In genomic region chr2:240917009-240917683, GRCh38 we compare ENCODE assay signal across 17 cellular contexts. TPM values are rescaled to one million over a fixed set of nuclear protein-coding genes. Genes with fewer than 3 reads are reported as not detected.
DNase-seq lines count a peak whose midpoint lies in the region; ATAC-seq, FAIRE-seq and TF ChIP-seq lines count a peak whose summit lies in the region.
"Had no signal": no experiment of that assay in that cellular context is flagged by ENCODE, and none has a peak within 500 bp of the region (broad histone marks: within the 10 kb centered on the region; RNA-seq: fewer than 3 reads in every experiment).

No MANE protein-coding gene starts in this region.

- peak overlapping the region; percentile 95 for H4K91ac ChIP-seq in IMR-90 (ENCODE audit: insufficient read depth, low read depth, low read length)
- H4K91ac ChIP-seq in neuronal stem cell (ENCODE audit: low read depth, low read length, poor library complexity) = no peak overlapping the region

- in situ Hi-C loops in IMR-90 (cut with MboI; ENCODE audit: low sequenced_read_pairs) = loop anchor here (5.0 kb wide), 1 partner anchor 70 kb away; no protein-coding TSS in a partner anchor
- in situ Hi-C loops in brain microvascular endothelial cell (cut with HindIII; ENCODE audit: low pct_ligation_motif_present, low sequenced_read_pairs) = no loop called here

- H3K4me3 ChIP-seq in A549 = peak overlapping the region; percentile 27; the same call in 1 of the 3 replicates
- H3K4me3 ChIP-seq in IMR-90 (ENCODE audit: insufficient read depth, low read depth, low read length) = no peak overlapping the region
- H3K4me3 ChIP-seq in neuronal stem cell (ENCODE audit: low read length in 2 of 2) = no peak overlapping the region
- no peak overlapping the region for H3K4me3 ChIP-seq in brain microvascular endothelial cell (ENCODE audit: low read depth, low read length)
- H3K4me3 ChIP-seq: HAP-1 had no signal

- H3K23ac ChIP-seq in IMR-90 (ENCODE audit: low read depth, low read length) (no peak overlapping the region), neuronal stem cell (ENCODE audit: low read depth, low read length, poor library complexity) (no peak overlapping the region)

- no TSS peak for BruUV-seq in IMR-90 (replicated peaks; lab: Mats Ljungman, UMichigan)

- H2BK20ac ChIP-seq in IMR-90 (ENCODE audit: low read depth, low read length) = peak overlapping the region; percentile 86

- peak overlapping the region; percentile 80 to 90 for H3K27ac ChIP-seq in A549
- H3K27ac ChIP-seq in IMR-90 (ENCODE audit: insufficient read depth, low read length) = peak overlapping the region; percentile 83
- no peak overlapping the region for H3K27ac ChIP-seq in neuronal stem cell (replicated peaks; ENCODE audit: low read length)
- no peak overlapping the region for H3K27ac ChIP-seq in brain microvascular endothelial cell

- TF ChIP-seq RAD21 in A549 (conservative IDR thresholded peaks at IDR 0.05 in 1 of 2, IDR thresholded peaks at IDR 0.05 in 1 of 2) (no peak), IMR-90 (IDR thresholded peaks at IDR 0.05; ENCODE audit: low read length) (no peak)

- no peaks in the 10 kb centered on the region for H3K79me1 ChIP-seq in IMR-90 (ENCODE audit: low read depth in 1 of 2, low read length in 2 of 2)
- peaks cover 2% of the 10 kb centered on the region for H3K79me1 ChIP-seq in neuronal stem cell (ENCODE audit: low read depth, low read length)

- peak overlapping the region; percentile 79 for H2AFZ ChIP-seq in IMR-90 (replicated peaks; ENCODE audit: low read length, poor library complexity)
- no peak overlapping the region for H2AFZ ChIP-seq in neuronal stem cell (ENCODE audit: low read length)

- H3K9me3 ChIP-seq in A549 = no peaks in the 10 kb centered on the region
- H3K9me3 ChIP-seq in IMR-90 (ENCODE audit: control insufficient read depth, insufficient read depth, low read length) = no peaks in the 10 kb centered on the region
- no peaks in the 10 kb centered on the region for H3K9me3 ChIP-seq in neuronal stem cell (replicated peaks in 1 of 2; ENCODE audit: control insufficient read depth in 2 of 2, insufficient read depth in 1 of 2, low read depth in 1 of 2, low read length in 2 of 2)
- H3K9me3 ChIP-seq: HAP-1 had no signal

- H3K9me1 ChIP-seq in IMR-90 (ENCODE audit: insufficient read depth, low read length) = peaks cover 18% of the 10 kb centered on the region

- H4K5ac ChIP-seq in IMR-90 (ENCODE audit: low read depth, low read length) = peak overlapping the region; percentile 84

- H2BK120ac ChIP-seq in IMR-90 (ENCODE audit: low read depth, low read length) = peak overlapping the region; percentile 96
- peak overlapping the region; percentile 41 for H2BK120ac ChIP-seq in neuronal stem cell (ENCODE audit: low read depth, low read length)

- peaks cover 4% of the 10 kb centered on the region for H3K9me3 Mint-ChIP-seq in glutamatergic neuron (ENCODE audit: unreplicated experiment)
- H3K9me3 Mint-ChIP-seq: activated naive CD8-positive, alpha-beta T cell treated with anti-CD3 and anti-CD28 coated beads, Interleukin-2, amount 50 U/mL, for 24 hours; dendritic cell treated with granulocyte-macrophage colony-stimulating factor and Interleukin-4, amounts not matched to agents 40 ng/mL and 50 ng/mL, for 4 days had no signal

- H2BK15ac ChIP-seq in IMR-90 (ENCODE audit: low read depth, low read length) = peak overlapping the region; percentile 28; the same call in 1 of the 3 replicates
- H2BK15ac ChIP-seq in neuronal stem cell (ENCODE audit: low read length) = peak overlapping the region; percentile 81

- intact Hi-C loops in IMR-90 (cut with micrococcal nuclease) = no loop called here

- H3K36me3 ChIP-seq in IMR-90 (ENCODE audit: control insufficient read depth, insufficient read depth, low read length) (no peaks in the 10 kb centered on the region), neuronal stem cell (replicated peaks in 1 of 2; ENCODE audit: control insufficient read depth in 2 of 2, insufficient read depth in 2 of 2, low read length in 2 of 2) (no peaks in the 10 kb centered on the region), brain microvascular endothelial cell (replicated peaks) (no peaks in the 10 kb centered on the region)
- H3K36me3 ChIP-seq: HAP-1 had no signal

- POLR2A ChIA-PET in A549 (lab: Yijun Ruan, JAX) (no interaction called here), IMR-90 (lab: Charles Lee; ENCODE audit: unreplicated experiment) (no interaction called here)

- H3K4me1 ChIP-seq in A549 (peaks cover 53% of the 10 kb centered on the region), IMR-90 (ENCODE audit: control insufficient read depth, insufficient read depth, low read length) (peaks cover 54% of the 10 kb centered on the region), neuronal stem cell (ENCODE audit: control insufficient read depth in 2 of 2, insufficient read depth in 1 of 2, low read depth in 1 of 2, low read length in 2 of 2) (peaks cover 3 to 6% of the 10 kb centered on the region in 2 donors)
- H3K4me1 ChIP-seq: HAP-1 had no signal

- TF ChIP-seq CTCF in A549 (IDR thresholded peaks at IDR 0.05) (no peak), IMR-90 (conservative IDR thresholded peaks at IDR 0.05; ENCODE audit: low read depth, low read length) (no peak), glutamatergic neuron (IDR thresholded peaks at IDR 0.05; ENCODE audit: partially characterized antibody, unreplicated experiment) (no peak), brain microvascular endothelial cell (IDR thresholded peaks at IDR 0.05; ENCODE audit: low read depth, low read length, missing control alignments) (no peak)

- no peaks in the 10 kb centered on the region for H4K20me1 ChIP-seq in IMR-90 (ENCODE audit: insufficient read depth, low read length)

- no peaks in the 10 kb centered on the region for H3K27me3 ChIP-seq in IMR-90 (ENCODE audit: control insufficient read depth, insufficient read depth, low read length)
- H3K27me3 ChIP-seq in neuronal stem cell (ENCODE audit: control insufficient read depth in 3 of 3, insufficient read depth in 3 of 3, low read depth in 1 of 3, low read length in 3 of 3) = peaks cover 0 to 76% (median 8%) of the 10 kb centered on the region in 3 experiments
- no peaks in the 10 kb centered on the region for H3K27me3 ChIP-seq in brain microvascular endothelial cell (replicated peaks)

- TF ChIP-seq POLR2A in A549 (IDR thresholded peaks at IDR 0.05; ENCODE audit: low read length) = no peak; the same call in 1 of the 2 replicates
- no peak for TF ChIP-seq POLR2A in IMR-90 (IDR thresholded peaks at IDR 0.05; ENCODE audit: low read depth, low read length)

- no peak overlapping the region for H3K56ac ChIP-seq in IMR-90 (ENCODE audit: extremely low read depth, insufficient read depth, low read length)

- 85% methylated on average over 13 of the region's 20 CpGs for WGBS in A549 (ENCODE audit: missing lambda C conversion rate)
- 70% methylated on average over 7 of the region's 20 CpGs; no CpG with 5 or more reads in 1 of the 2 experiments for WGBS in IMR-90 (ENCODE audit: extremely low coverage in 2 of 2, insufficient read length in 1 of 2), 2 experiments
- WGBS in neuronal stem cell (ENCODE audit: extremely low coverage in 2 of 2, insufficient read length in 2 of 2, insufficient replicate concordance in 1 of 2), 2 donors = no CpG with 5 or more reads among the region's 20 CpGs

- no peak for TF ChIP-seq EP300 in A549 (IDR thresholded peaks at IDR 0.05)

- peak overlapping the region; percentile 97 for H3K4ac ChIP-seq in IMR-90 (ENCODE audit: low read depth, low read length)
- peak overlapping the region; percentile 66 for H3K4ac ChIP-seq in neuronal stem cell (ENCODE audit: low read length)

- no peak for FAIRE-seq in A549 (lab: Jason Lieb, UNC)
- FAIRE-seq: TTC549 had no signal

- H2BK5ac ChIP-seq in IMR-90 (ENCODE audit: low read depth, low read length, poor library complexity, severe bottlenecking) = peak overlapping the region; percentile 22
- H2BK5ac ChIP-seq in neuronal stem cell (ENCODE audit: low read length) = no peak overlapping the region

- H2AK5ac ChIP-seq in IMR-90 (ENCODE audit: low read depth, low read length) (peak overlapping the region; percentile 54), neuronal stem cell (ENCODE audit: low read depth, low read length) (peak overlapping the region; percentile 92)

- dilution Hi-C loops in IMR-90 (cut with HindIII; ENCODE audit: low sequenced_read_pairs, unreplicated experiment) = no loop called here

- H3K14ac ChIP-seq in IMR-90 (replicated peaks; ENCODE audit: low read depth, low read length) = peak overlapping the region; percentile 81; the same call in 1 of the 2 replicates
- peak overlapping the region; percentile 71 for H3K14ac ChIP-seq in neuronal stem cell (ENCODE audit: low read length)

- H3K9ac ChIP-seq in IMR-90 (ENCODE audit: low read depth, low read length) = no peak overlapping the region
- no peak overlapping the region for H3K9ac ChIP-seq in neuronal stem cell (ENCODE audit: low read depth, low read length, poor library complexity)

- H3K18ac ChIP-seq in IMR-90 (ENCODE audit: low read depth, low read length) = peak overlapping the region; percentile 73; the same call in 1 of the 2 replicates
- peak overlapping the region; percentile 24 for H3K18ac ChIP-seq in neuronal stem cell (ENCODE audit: low read length)

- no peaks in the 10 kb centered on the region for H3K27me3 Mint-ChIP-seq in glutamatergic neuron (ENCODE audit: unreplicated experiment)
- H3K27me3 Mint-ChIP-seq: activated naive CD8-positive, alpha-beta T cell treated with anti-CD3 and anti-CD28 coated beads, Interleukin-2, amount 50 U/mL, for 24 hours had no signal

- no peaks in the 10 kb centered on the region for H3K36me3 Mint-ChIP-seq in glutamatergic neuron (ENCODE audit: unreplicated experiment)

- peak overlapping the region; percentile 80 for H3K4me2 ChIP-seq in A549
- no peak overlapping the region; the same call in 1 of the 2 replicates for H3K4me2 ChIP-seq in IMR-90 (ENCODE audit: low read depth, low read length)
- H3K4me2 ChIP-seq in neuronal stem cell (ENCODE audit: insufficient read depth, low read length, poor library complexity, severe bottlenecking) = no peak overlapping the region

- H4K8ac ChIP-seq in IMR-90 (ENCODE audit: low read depth in 2 of 2, low read length in 2 of 2) (peak overlapping the region in 1 of 2 experiments; percentile 78; a peak in 3 of 4 replicates), neuronal stem cell (ENCODE audit: low read depth, low read length) (no peak overlapping the region)

- H3K27ac Mint-ChIP-seq in glutamatergic neuron (ENCODE audit: unreplicated experiment) = peak overlapping the region; percentile 55
- H3K27ac Mint-ChIP-seq: activated naive CD8-positive, alpha-beta T cell treated with anti-CD3 and anti-CD28 coated beads, Interleukin-2, amount 50 U/mL, for 24 hours; dendritic cell treated with granulocyte-macrophage colony-stimulating factor and Interleukin-4, amounts not matched to agents 40 ng/mL and 50 ng/mL, for 4 days had no signal

- peak overlapping the region; percentile 69 for H3K4me3 Mint-ChIP-seq in glutamatergic neuron (ENCODE audit: unreplicated experiment)
- H3K4me3 Mint-ChIP-seq: activated naive CD8-positive, alpha-beta T cell treated with anti-CD3 and anti-CD28 coated beads, Interleukin-2, amount 50 U/mL, for 24 hours; dendritic cell treated with granulocyte-macrophage colony-stimulating factor and Interleukin-4, amounts not matched to agents 40 ng/mL and 50 ng/mL, for 4 days had no signal

- no peak for DNase-seq in A549 (ENCODE audit: low read depth in 1 of 2, low spot score in 1 of 2)
- no peak for DNase-seq in IMR-90
- DNase-seq in glutamatergic neuron = peak; percentile 55
- no peak for DNase-seq in neuronal stem cell (ENCODE audit: low spot score)
- DNase-seq in brain microvascular endothelial cell = no peak
- DNase-seq: activated naive CD8-positive, alpha-beta T cell treated with anti-CD3 and anti-CD28 coated beads, Interleukin-2, amount 50 U/mL, for 24 hours; AML-193; NCI-H1417 treated with DMSO at 0.1 percent for 48 hours had no signal

- H3K4me1 Mint-ChIP-seq in glutamatergic neuron (ENCODE audit: low read depth, unreplicated experiment) = peaks cover 3% of the 10 kb centered on the region
- H3K4me1 Mint-ChIP-seq: activated naive CD8-positive, alpha-beta T cell treated with anti-CD3 and anti-CD28 coated beads, Interleukin-2, amount 50 U/mL, for 24 hours had no signal

- CTCF ChIA-PET in A549 (lab: Yijun Ruan, JAX) (interaction anchor here (1.4 to 2.0 kb wide), 3 partner anchors 10 to 73 kb away, joined by 4 to 6 read pairs (median 4); no protein-coding TSS in a partner anchor), IMR-90 (lab: Yijun Ruan, JAX) (no interaction called here)

- H2BK12ac ChIP-seq in neuronal stem cell (ENCODE audit: low read length) = no peak overlapping the region

- peak overlapping the region; percentile 86 for H2AK9ac ChIP-seq in IMR-90 (replicated peaks; ENCODE audit: low read depth, low read length, poor library complexity)

- ATAC-seq in A549 (no peak), IMR-90 (ENCODE audit: low read depth) (no peak), GM18873 (IDR thresholded peaks at IDR 0.05; ENCODE audit: low FRiP score, unreplicated experiment) (no peak), HG03565 (IDR thresholded peaks at IDR 0.05; ENCODE audit: unreplicated experiment) (no peak), GM21367 (IDR thresholded peaks at IDR 0.05; ENCODE audit: unreplicated experiment) (no peak)
- ATAC-seq: activated naive CD8-positive, alpha-beta T cell treated with anti-CD3 and anti-CD28 coated beads, Interleukin-2, amount 50 U/mL, for 24 hours had no signal

RNA-seq across cellular contexts. Expression of gene CROCC2, which starts 11.0 kb away (rescaled TPM):
- polyA plus RNA-seq in A549 (2011; rRNA removed) (not detected in 2 replicates), A549 (2017; fragmentation: RNase III; extraction: RNeasy Plus Mini Kit Qiagen cat#74134 plus additional on column Dnase treatment) (not detected in 3 replicates), IMR-90 (2012; rRNA removed) (not detected in 2 replicates)
- polyA plus RNA-seq in A549 (2012; cell fraction: cytosol; rRNA removed) = not detected in 2 replicates
- 0.01 and 0.04 TPM in 2 replicates for polyA plus RNA-seq in A549 (2012; cell fraction: nucleus; rRNA removed)
- not detected in 2 replicates for polyA minus RNA-seq in A549 (2011; rRNA and poly(A)+ RNA removed)
- total RNA-seq in IMR-90 (2012; rRNA removed) (not detected in 2 replicates), glutamatergic neuron (ENCODE audit: unreplicated experiment) (not detected)
- not detected in 2 replicates for polyA plus RNA-seq in IMR-90 (2012; cell fraction: cytosol; rRNA removed)
- 0.03 and 0.17 TPM in 2 replicates for polyA plus RNA-seq in IMR-90 (2012; cell fraction: nucleus; rRNA removed; ENCODE audit: low replicate concordance)
- not detected for polyA plus RNA-seq in neuronal stem cell (2013, experiment 1 of 2)
- polyA plus RNA-seq in neuronal stem cell (2013, experiment 2 of 2) = not detected
- total RNA-seq: fibroblast of villous mesenchyme, kidney epithelial cell had no signal

RNA-seq across cellular contexts. Expression of gene MAB21L4, which starts 21.2 kb away (rescaled TPM):
- polyA plus RNA-seq in A549 (2011; rRNA removed) (not detected in 2 replicates), A549 (2017; fragmentation: RNase III; extraction: RNeasy Plus Mini Kit Qiagen cat#74134 plus additional on column Dnase treatment) (not detected in 3 replicates), IMR-90 (2012; rRNA removed) (not detected in 2 replicates)
- 0.03 and 0.04 TPM in 2 replicates for polyA plus RNA-seq in A549 (2012; cell fraction: cytosol; rRNA removed)
- polyA plus RNA-seq in A549 (2012; cell fraction: nucleus; rRNA removed) = 0.05 TPM in 1 of 2 replicates, not detected in the other
- not detected in 2 replicates for polyA minus RNA-seq in A549 (2011; rRNA and poly(A)+ RNA removed)
- total RNA-seq in IMR-90 (2012; rRNA removed) (not detected in 2 replicates), glutamatergic neuron (ENCODE audit: unreplicated experiment) (not detected)
- not detected in 2 replicates for polyA plus RNA-seq in IMR-90 (2012; cell fraction: cytosol; rRNA removed)
- 0.02 TPM in 1 of 2 replicates, not detected in the other for polyA plus RNA-seq in IMR-90 (2012; cell fraction: nucleus; rRNA removed; ENCODE audit: low replicate concordance)
- not detected for polyA plus RNA-seq in neuronal stem cell (2013, experiment 1 of 2)
- not detected for polyA plus RNA-seq in neuronal stem cell (2013, experiment 2 of 2)
- total RNA-seq: fibroblast of villous mesenchyme had no signal
- polyA plus RNA-seq: neural cell had no signal

RNA-seq across cellular contexts. Expression of gene AGXT, which starts 48.5 kb away (rescaled TPM):
- polyA plus RNA-seq in A549 (2011; rRNA removed) (not detected in 2 replicates), A549 (2017; fragmentation: RNase III; extraction: RNeasy Plus Mini Kit Qiagen cat#74134 plus additional on column Dnase treatment) (not detected in 3 replicates), IMR-90 (2012; rRNA removed) (not detected in 2 replicates)
- polyA plus RNA-seq in A549 (2012; cell fraction: cytosol; rRNA removed) = not detected in 2 replicates
- polyA plus RNA-seq in A549 (2012; cell fraction: nucleus; rRNA removed) = not detected in 2 replicates
- not detected in 2 replicates for polyA minus RNA-seq in A549 (2011; rRNA and poly(A)+ RNA removed)
- total RNA-seq in IMR-90 (2012; rRNA removed) (not detected in 2 replicates), glutamatergic neuron (ENCODE audit: unreplicated experiment) (not detected)
- polyA plus RNA-seq in IMR-90 (2012; cell fraction: cytosol; rRNA removed) = not detected in 2 replicates
- polyA plus RNA-seq in IMR-90 (2012; cell fraction: nucleus; rRNA removed; ENCODE audit: low replicate concordance) = not detected in 2 replicates
- polyA plus RNA-seq in neuronal stem cell (2013, experiment 1 of 2) = not detected
- polyA plus RNA-seq in neuronal stem cell (2013, experiment 2 of 2) = not detected
- total RNA-seq: fibroblast of villous mesenchyme had no signal
- polyA plus RNA-seq: neural cell had no signal

Comparison
In these comparisons a context has a peak if more than half of its experiments do, and no peak if none do; other contexts are left out.
1. H3K27ac ChIP-seq: peak in A549 (2 of 2) and IMR-90 (single experiment); none in neuronal stem cell (single experiment) and brain microvascular endothelial cell (single experiment).